10 cellular contexts compared by ENCODE assay signal in genomic region chr16:87856796-87857228, GRCh38. TPM values are rescaled to one million over a fixed set of nuclear protein-coding genes. Genes with fewer than 3 reads are reported as not detected.
DNase-seq lines count a peak whose midpoint lies in the region; ATAC-seq and TF ChIP-seq lines count a peak whose summit lies in the region.
"Had no signal": no experiment of that assay in that cellular context is flagged by ENCODE, and none has a peak within 500 bp of the region (broad histone marks: within the 10 kb centered on the region; RNA-seq: fewer than 3 reads in every experiment).

No MANE protein-coding gene starts in this region.

- H3K9me3 Mint-ChIP-seq in IgD-negative memory B cell (no peaks in the 10 kb centered on the region), MCF 10A (ENCODE audit: unreplicated experiment) (no peaks in the 10 kb centered on the region), neural progenitor cell (no peaks in the 10 kb centered on the region)

- H3K27ac Mint-ChIP-seq in IgD-negative memory B cell (peak overlapping the region; percentile 83 to 94 (median 88)), MCF 10A (ENCODE audit: low read depth, unreplicated experiment) (peak overlapping the region; percentile 39), neural progenitor cell (peak overlapping the region; percentile 74)

- H2AFZ ChIP-seq in neural progenitor cell (replicated peaks), result no peak overlapping the region

- H3K4me3 Mint-ChIP-seq in IgD-negative memory B cell (peak overlapping the region; percentile 57 to 92 (median 84)), MCF 10A (ENCODE audit: unreplicated experiment) (peak overlapping the region; percentile 16), neural progenitor cell (no peak overlapping the region)

- TF ChIP-seq CTCF in MCF 10A (IDR thresholded peaks at IDR 0.05; ENCODE audit: unreplicated experiment) (no peak), neural progenitor cell (IDR thresholded peaks at IDR 0.05) (no peak)

- H3K36me3 Mint-ChIP-seq in IgD-negative memory B cell (peaks cover 6% of the 10 kb centered on the region), MCF 10A (ENCODE audit: insufficient read depth, unreplicated experiment) (peaks cover 78% of the 10 kb centered on the region), neural progenitor cell (no peaks in the 10 kb centered on the region)

- H3K79me2 ChIP-seq in neural progenitor cell (ENCODE audit: low read depth), result no peaks in the 10 kb centered on the region

- H3K27me3 ChIP-seq in BLaER1, result no peaks in the 10 kb centered on the region
- no peaks in the 10 kb centered on the region for H3K27me3 ChIP-seq in neural progenitor cell

- H3K4me1 ChIP-seq in BLaER1 (peaks cover 99% of the 10 kb centered on the region), neural progenitor cell (peaks cover 8% of the 10 kb centered on the region)

- POLR2A ChIA-PET in MCF 10A (lab: Yijun Ruan, JAX), result interaction anchor here (1.1 to 14.0 kb wide), 6 partner anchors 10 to 369 kb away, joined by 3 to 220 read pairs (median 6); partner anchors contain the start of gene SLC7A5

- no peak for ATAC-seq in HG02970 (IDR thresholded peaks at IDR 0.05; ENCODE audit: low FRiP score, unreplicated experiment)
- ATAC-seq in HG03432 (IDR thresholded peaks at IDR 0.05; ENCODE audit: unreplicated experiment), result no peak

- H3K9ac ChIP-seq in BLaER1 (peak overlapping the region; percentile 70), neural progenitor cell (no peak overlapping the region)

- CTCF ChIA-PET in MCF 10A (lab: Yijun Ruan, JAX), result interaction anchor here (0.5 to 2.9 kb wide), 6 partner anchors 9 to 77 kb away, joined by 3 to 14 read pairs (median 5); no protein-coding TSS in a partner anchor

- H3K27me3 Mint-ChIP-seq in IgD-negative memory B cell (no peaks in the 10 kb centered on the region), MCF 10A (ENCODE audit: insufficient read depth, unreplicated experiment) (no peaks in the 10 kb centered on the region), neural progenitor cell (ENCODE audit: insufficient read depth, low read depth) (peaks cover 3% of the 10 kb centered on the region)

- intact Hi-C loops in MCF 10A (cut with micrococcal nuclease), result no loop called here

- peak overlapping the region; percentile 96 for H3K4me2 ChIP-seq in BLaER1
- no peak overlapping the region for H3K4me2 ChIP-seq in neural progenitor cell

- DNase-seq in MCF 10A (ENCODE audit: unreplicated experiment), result no peak
- DNase-seq in neural progenitor cell (ENCODE audit: low spot score), result no peak
- no peak for DNase-seq in cerebellum (ENCODE audit: low spot score)
- DNase-seq in KG1 (lab: John Stamatoyannopoulos, UW), result no peak
- DNase-seq: stimulated activated CD4-positive, alpha-beta T cell treated with anti-CD3 and anti-CD28 coated beads, Interleukin-4, amount 100 ng/mL, for 4 hours had no signal

- no peaks in the 10 kb centered on the region for H3F3A ChIP-seq in neural progenitor cell (ENCODE audit: low read depth)

- H3K4me1 Mint-ChIP-seq in IgD-negative memory B cell (peaks cover 9 to 20% (median 18%) of the 10 kb centered on the region in 3 donors), MCF 10A (ENCODE audit: insufficient read depth, unreplicated experiment) (peaks cover 40% of the 10 kb centered on the region), neural progenitor cell (peaks cover 40% of the 10 kb centered on the region)

- H4K20me1 ChIP-seq in BLaER1, result peaks cover 97% of the 10 kb centered on the region
- H4K20me1 ChIP-seq in neural progenitor cell (ENCODE audit: low read depth), result no peaks in the 10 kb centered on the region

- H3K27ac ChIP-seq in BLaER1, result peak overlapping the region; percentile 75
- no peak overlapping the region for H3K27ac ChIP-seq in neural progenitor cell

- H3K4me3 ChIP-seq in BLaER1 (peak overlapping the region; percentile 56), neural progenitor cell (no peak overlapping the region)
- H3K4me3 ChIP-seq: lung had no signal

- peaks cover 64% of the 10 kb centered on the region for H3K36me3 ChIP-seq in BLaER1
- H3K36me3 ChIP-seq in neural progenitor cell, result no peaks in the 10 kb centered on the region

- H3K9me3 ChIP-seq in BLaER1, result no peaks in the 10 kb centered on the region
- H3K9me3 ChIP-seq in neural progenitor cell (ENCODE audit: low read depth), result no peaks in the 10 kb centered on the region

- BruUV-seq in MCF 10A (replicated peaks; lab: Mats Ljungman, UMichigan), result no TSS peak

RNA-seq across cellular contexts. Expression of gene SLC7A5, which starts 12.5 kb away (rescaled TPM):
- 6.9 TPM for polyA plus RNA-seq in IgD-negative memory B cell
- 794 and 1,007 TPM in 2 replicates for total RNA-seq in MCF 10A (2022)
- total RNA-seq in neural progenitor cell (ENCODE audit: low replicate concordance), result 2.8 and 8.8 TPM in 2 replicates
- total RNA-seq in cerebellum, result 22.0 TPM

Comparison
In these comparisons a context has a peak if more than half of its experiments do, and no peak if none do; other contexts are left out.
1. RNA of gene SLC7A5, which starts 12.5 kb away (total RNA-seq): 794 to 1,007 TPM in MCF 10A; 22.0 TPM in cerebellum (single experiment) and 2.8 to 8.8 TPM in neural progenitor cell; every median in the first group is over 10 times any median in the second.
2. Peak in every context shown above with its lines, with median percentiles within 50 percentile points of each other: H3K27ac Mint-ChIP-seq.